9 cellular contexts compared by ENCODE assay signal in genomic region chr2:23533014-23533730, GRCh38.
DNase-seq lines count a peak whose midpoint lies in the region; ATAC-seq, FAIRE-seq and TF ChIP-seq lines count a peak whose summit lies in the region.
"Had no signal": no experiment of that assay in that cellular context is flagged by ENCODE, and none has a peak within 500 bp of the region (broad histone marks: within the 10 kb centered on the region; RNA-seq: fewer than 3 reads in every experiment).

No MANE protein-coding gene starts in this region.

- H3K36me3 Mint-ChIP-seq in activated T-cell treated with anti-CD3 and anti-CD28 coated beads, Interleukin-2, amount 50 U/mL, for 24 hours (ENCODE audit: low read depth), result no peaks in the 10 kb centered on the region
- no peaks in the 10 kb centered on the region for H3K36me3 Mint-ChIP-seq in progenitor cell of endocrine pancreas (ENCODE audit: insufficient read depth)

- no peak for FAIRE-seq in GM12892 (lab: Jason Lieb, UNC)

- ATAC-seq in stimulated activated naive CD8-positive, alpha-beta T cell treated with anti-CD3 and anti-CD28 coated beads, Interleukin-15, amount 100 ng/mL, for 72 hours, result peak; percentile 53

- H3K4me1 Mint-ChIP-seq in activated T-cell treated with anti-CD3 and anti-CD28 coated beads, Interleukin-2, amount 50 U/mL, for 24 hours (ENCODE audit: low read depth), result peaks cover 39% of the 10 kb centered on the region
- H3K4me1 Mint-ChIP-seq in stimulated activated naive CD8-positive, alpha-beta T cell treated with anti-CD3 and anti-CD28 coated beads, Interleukin-15, amount 100 ng/mL, for 72 hours, result peaks cover 56% of the 10 kb centered on the region
- H3K4me1 Mint-ChIP-seq in progenitor cell of endocrine pancreas (ENCODE audit: low read depth), result peaks cover 7% of the 10 kb centered on the region

- no peak for TF ChIP-seq CTCF in esophagus squamous epithelium (IDR thresholded peaks at IDR 0.05)
- no peak for TF ChIP-seq CTCF in progenitor cell of endocrine pancreas (IDR thresholded peaks at IDR 0.05; ENCODE audit: unreplicated experiment)

- no peaks in the 10 kb centered on the region for H3K27me3 Mint-ChIP-seq in activated T-cell treated with anti-CD3 and anti-CD28 coated beads, Interleukin-2, amount 50 U/mL, for 24 hours
- no peaks in the 10 kb centered on the region for H3K27me3 Mint-ChIP-seq in stimulated activated naive CD8-positive, alpha-beta T cell treated with anti-CD3 and anti-CD28 coated beads, Interleukin-15, amount 100 ng/mL, for 72 hours
- H3K27me3 Mint-ChIP-seq in progenitor cell of endocrine pancreas, result peaks cover 45% of the 10 kb centered on the region

- WGBS in esophagus squamous epithelium, 2 donors, result 41 to 61% methylated on average over 3 to 7 of the region's 16 CpGs

- H3K4me3 ChIP-seq in esophagus squamous epithelium, result peak overlapping the region in 2 of 4 donors; percentile 5 to 41

- no peaks in the 10 kb centered on the region for H3K27me3 ChIP-seq in esophagus squamous epithelium
- H3K27me3 ChIP-seq: stomach had no signal

- peaks cover 10 to 89% (median 20%) of the 10 kb centered on the region in 3 donors for H3K4me1 ChIP-seq in esophagus squamous epithelium

- H3K9me3 ChIP-seq in esophagus squamous epithelium, result no peaks in the 10 kb centered on the region
- H3K9me3 ChIP-seq: stomach had no signal

- peak overlapping the region; percentile 71 to 75 (median 73) for H3K27ac ChIP-seq in esophagus squamous epithelium

- no peaks in the 10 kb centered on the region for H3K36me3 ChIP-seq in esophagus squamous epithelium
- H3K36me3 ChIP-seq: stomach had no signal

- H3K27ac Mint-ChIP-seq in activated T-cell treated with anti-CD3 and anti-CD28 coated beads, Interleukin-2, amount 50 U/mL, for 24 hours, result peak overlapping the region; percentile 91
- H3K27ac Mint-ChIP-seq in stimulated activated naive CD8-positive, alpha-beta T cell treated with anti-CD3 and anti-CD28 coated beads, Interleukin-15, amount 100 ng/mL, for 72 hours, result peak overlapping the region; percentile 96 to 98
- H3K27ac Mint-ChIP-seq in progenitor cell of endocrine pancreas, result no peak overlapping the region

- peak overlapping the region; percentile 77 for H3K4me3 Mint-ChIP-seq in activated T-cell treated with anti-CD3 and anti-CD28 coated beads, Interleukin-2, amount 50 U/mL, for 24 hours
- H3K4me3 Mint-ChIP-seq in stimulated activated naive CD8-positive, alpha-beta T cell treated with anti-CD3 and anti-CD28 coated beads, Interleukin-15, amount 100 ng/mL, for 72 hours, result peak overlapping the region; percentile 90 to 97
- no peak overlapping the region for H3K4me3 Mint-ChIP-seq in progenitor cell of endocrine pancreas (ENCODE audit: low read depth)

- TF ChIP-seq POLR2A in esophagus squamous epithelium (IDR thresholded peaks at IDR 0.05), result no peak
- TF ChIP-seq POLR2A in GM12892 (IDR thresholded peaks at IDR 0.05; ENCODE audit: low read depth, low read length), result no peak

- H3K9me3 Mint-ChIP-seq in activated T-cell treated with anti-CD3 and anti-CD28 coated beads, Interleukin-2, amount 50 U/mL, for 24 hours, result no peaks in the 10 kb centered on the region
- no peaks in the 10 kb centered on the region for H3K9me3 Mint-ChIP-seq in stimulated activated naive CD8-positive, alpha-beta T cell treated with anti-CD3 and anti-CD28 coated beads, Interleukin-15, amount 100 ng/mL, for 72 hours
- no peaks in the 10 kb centered on the region for H3K9me3 Mint-ChIP-seq in progenitor cell of endocrine pancreas (ENCODE audit: low read depth)

- intact Hi-C loops in esophagus squamous epithelium (cut with DNase I), result no loop called here

- no peak for DNase-seq in activated T-cell treated with anti-CD3 and anti-CD28 coated beads, Interleukin-2, amount 50 U/mL, for 24 hours
- no peak for DNase-seq in activated T-cell treated with anti-CD3 and anti-CD28 coated beads, Interleukin-2, amount 50 U/mL, for 1 hour
- DNase-seq in NCI-H2227 treated with DMSO at 0.1 percent for 48 hours (lab: John Stamatoyannopoulos, UW) (peak; percentile 51), esophagus squamous epithelium (lab: John Stamatoyannopoulos, UW) (no peak), progenitor cell of endocrine pancreas (ENCODE audit: low spot score, unreplicated experiment) (no peak), superior temporal gyrus (ENCODE audit: extremely low spot score) (no peak), GM12892 (ENCODE audit: insufficient read length) (no peak)
- no peak for DNase-seq in stimulated activated naive CD8-positive, alpha-beta T cell treated with anti-CD3 and anti-CD28 coated beads, Interleukin-15, amount 100 ng/mL, for 72 hours
- DNase-seq: stomach had no signal
